Comparison of ENCODE assay signal across 1 cellular context in the genomic region with DNA sequence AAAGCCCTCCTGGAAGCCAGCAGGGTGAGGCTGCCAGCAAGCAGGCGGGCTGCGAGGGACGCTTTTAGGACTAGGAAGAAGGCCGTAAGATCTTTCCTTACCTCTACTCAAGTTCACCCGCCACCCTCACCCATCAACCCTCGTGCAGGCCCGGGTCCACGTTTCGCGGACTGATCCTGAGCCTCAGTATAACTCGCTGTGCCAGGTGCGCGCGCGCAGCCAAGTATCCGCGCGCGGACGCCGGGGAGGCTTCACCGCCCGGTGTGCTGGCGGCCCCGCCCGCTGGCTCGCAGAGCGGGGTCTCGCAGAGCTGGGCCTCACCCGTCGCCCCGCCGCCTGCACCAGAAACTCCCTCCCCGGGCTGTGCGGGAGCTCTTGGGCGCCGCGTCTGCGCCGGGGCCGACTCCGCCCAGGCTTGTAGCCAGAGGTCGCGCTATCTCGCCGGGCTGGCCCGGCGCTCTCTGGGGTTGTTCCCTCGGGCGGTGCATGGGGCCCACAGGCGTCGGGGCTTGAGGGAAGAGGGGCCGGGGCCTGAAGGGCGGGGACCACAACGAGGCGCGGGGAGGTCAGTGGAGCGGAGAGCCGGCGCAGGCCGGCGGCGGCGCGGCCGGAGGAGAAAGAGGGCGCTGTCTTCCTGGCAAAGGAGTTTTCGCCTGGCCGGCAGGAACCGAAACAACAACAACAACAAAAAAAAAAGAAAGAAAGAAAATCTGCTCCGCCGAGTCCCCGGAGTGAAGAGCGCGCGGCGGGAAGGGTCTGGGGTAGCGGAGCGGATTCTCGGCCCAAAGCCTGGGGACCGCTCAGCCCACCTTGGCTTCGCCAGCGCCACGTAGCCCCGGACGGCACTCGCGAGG.
A peak's percentile ranks its signal among the peaks of the same experiment; 100 is the strongest.
TF ChIP-seq lines count a peak whose summit lies in the region.

No MANE protein-coding gene starts in this region.

TF ChIP-seq in HepG2, 621 proteins besides CTCF, POLR2A, EP300 and RAD21 (continued from another document and continues in another):
- TF ChIP-seq U2AF1 (optimal IDR thresholded peaks at IDR 0.05; ENCODE audit: low read depth, low read length) (no peak), ZEB1 (IDR thresholded peaks at IDR 0.05; ENCODE audit: insufficient replicate concordance, low read depth) (no peak), BORCS8-MEF2B (CRISPR knock-in tag; IDR thresholded peaks at IDR 0.05) (peak; percentile 56; the same call in 1 of the 2 replicates), FLYWCH1 (CRISPR knock-in tag; IDR thresholded peaks at IDR 0.05) (no peak), ZKSCAN8 (CRISPR knock-in tag; IDR thresholded peaks at IDR 0.05; ENCODE audit: borderline replicate concordance) (no peak), ERF (CRISPR knock-in tag; IDR thresholded peaks at IDR 0.05) (no peak), ZNF616 (CRISPR knock-in tag; IDR thresholded peaks at IDR 0.05; ENCODE audit: low read depth) (no peak), RNF2 (conservative IDR thresholded peaks at IDR 0.05; ENCODE audit: low read depth) (no peak), MAZ (IDR thresholded peaks at IDR 0.05; ENCODE audit: borderline replicate concordance, low read depth, low read length) (peak; percentile 29; the same call in 1 of the 2 replicates), MAZ (CRISPR knock-in tag; IDR thresholded peaks at IDR 0.05; ENCODE audit: low read depth) (peak; percentile 35; the same call in 1 of the 2 replicates), ELK4 (CRISPR knock-in tag; IDR thresholded peaks at IDR 0.05; ENCODE audit: borderline replicate concordance) (no peak), KDM4B (CRISPR knock-in tag; IDR thresholded peaks at IDR 0.05) (no peak), PATZ1 (CRISPR knock-in tag; IDR thresholded peaks at IDR 0.05) (peak; percentile 62; the same call in 1 of the 2 replicates), ZNF557 (CRISPR knock-in tag; IDR thresholded peaks at IDR 0.05) (no peak), CCAR2 (optimal IDR thresholded peaks at IDR 0.05; ENCODE audit: low read depth, low read length) (no peak), TBP (CRISPR knock-in tag; IDR thresholded peaks at IDR 0.05) (no peak), ZNF691 (CRISPR knock-in tag; IDR thresholded peaks at IDR 0.05; ENCODE audit: borderline replicate concordance, low read depth) (0 out of 2 replicates have a peak, but pooled peaks have one; percentile 41), ZNF383 (CRISPR knock-in tag; IDR thresholded peaks at IDR 0.05; ENCODE audit: borderline replicate concordance) (no peak), ZNF75D (CRISPR knock-in tag; IDR thresholded peaks at IDR 0.05; ENCODE audit: borderline replicate concordance) (no peak), FOXJ3 (CRISPR knock-in tag; IDR thresholded peaks at IDR 0.05; ENCODE audit: borderline replicate concordance) (peak; percentile 41; the same call in 1 of the 2 replicates), ZFP36 (IDR thresholded peaks at IDR 0.05; ENCODE audit: borderline replicate concordance, low read depth, low read length, partially characterized antibody) (no peak), HNF4A (CRISPR knock-in tag; IDR thresholded peaks at IDR 0.05) (0 out of 2 replicates have a peak, but pooled peaks have one; percentile 10), KDM2A (CRISPR knock-in tag; IDR thresholded peaks at IDR 0.05; ENCODE audit: borderline replicate concordance, low read depth) (peak; percentile 65), BCL3 (CRISPR knock-in tag; IDR thresholded peaks at IDR 0.05) (peak; percentile 61; the same call in 1 of the 2 replicates), ZNF776 (CRISPR knock-in tag; IDR thresholded peaks at IDR 0.05) (peak; percentile 63), SP4 (CRISPR knock-in tag; IDR thresholded peaks at IDR 0.05) (0 out of 2 replicates have a peak, but pooled peaks have one; percentile 20), MTF2 (CRISPR knock-in tag; IDR thresholded peaks at IDR 0.05; ENCODE audit: borderline replicate concordance) (peak; percentile 77; the same call in 1 of the 2 replicates), HIVEP1 (CRISPR knock-in tag; IDR thresholded peaks at IDR 0.05) (peak; percentile 54; the same call in 1 of the 2 replicates), GABPB1 (CRISPR knock-in tag; IDR thresholded peaks at IDR 0.05) (peak; percentile 66; the same call in 1 of the 2 replicates), ZBTB34 (CRISPR knock-in tag; IDR thresholded peaks at IDR 0.05) (peak; percentile 69; the same call in 1 of the 2 replicates), TCF12 (IDR thresholded peaks at IDR 0.05) (no peak), TCF12 (CRISPR knock-in tag; IDR thresholded peaks at IDR 0.05) (peak; percentile 80; the same call in 1 of the 2 replicates), ZKSCAN1 (IDR thresholded peaks at IDR 0.05; ENCODE audit: low read length) (no peak), ZNF878 (CRISPR knock-in tag; IDR thresholded peaks at IDR 0.05) (peak; percentile 77), ZNF746 (CRISPR knock-in tag; IDR thresholded peaks at IDR 0.05) (peak; percentile 71), CBFB (CRISPR knock-in tag; IDR thresholded peaks at IDR 0.05) (no peak), DPF2 (CRISPR knock-in tag; IDR thresholded peaks at IDR 0.05; ENCODE audit: borderline replicate concordance, low read depth) (no peak), AGO1 (IDR thresholded peaks at IDR 0.05; ENCODE audit: low read depth, low read length, poor library complexity, severe bottlenecking) (peak; percentile 20), ZNF678 (CRISPR knock-in tag; IDR thresholded peaks at IDR 0.05) (0 out of 2 replicates have a peak, but pooled peaks have one; percentile 24), ZNF121 (CRISPR knock-in tag; IDR thresholded peaks at IDR 0.05) (peak; percentile 89), HDAC1 (CRISPR knock-in tag; IDR thresholded peaks at IDR 0.05) (peak; percentile 69), AHR (CRISPR knock-in tag; IDR thresholded peaks at IDR 0.05) (no peak)
- TF ChIP-seq, protein P1, sequence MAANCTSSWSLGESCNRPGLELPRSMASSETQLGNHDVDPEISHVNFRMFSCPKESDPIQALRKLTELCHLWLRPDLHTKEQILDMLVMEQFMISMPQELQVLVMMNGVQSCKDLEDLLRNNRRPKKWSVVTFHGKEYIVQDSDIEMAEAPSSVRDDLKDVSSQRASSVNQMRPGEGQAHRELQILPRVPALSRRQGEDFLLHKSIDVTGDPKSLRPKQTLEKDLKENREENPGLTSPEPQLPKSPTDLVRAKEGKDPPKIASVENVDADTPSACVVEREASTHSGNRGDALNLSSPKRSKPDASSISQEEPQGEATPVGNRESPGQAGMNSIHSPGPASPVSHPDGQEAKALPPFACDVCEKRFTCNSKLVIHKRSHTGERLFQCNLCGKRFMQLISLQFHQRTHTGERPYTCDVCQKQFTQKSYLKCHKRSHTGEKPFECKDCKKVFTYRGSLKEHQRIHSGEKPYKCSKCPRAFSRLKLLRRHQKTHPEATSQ (CRISPR knock-in tag; IDR thresholded peaks at IDR 0.05; ENCODE audit: borderline replicate concordance): 0 out of 2 replicates have a peak, but pooled peaks have one; percentile 74
- TF ChIP-seq, protein P2, sequence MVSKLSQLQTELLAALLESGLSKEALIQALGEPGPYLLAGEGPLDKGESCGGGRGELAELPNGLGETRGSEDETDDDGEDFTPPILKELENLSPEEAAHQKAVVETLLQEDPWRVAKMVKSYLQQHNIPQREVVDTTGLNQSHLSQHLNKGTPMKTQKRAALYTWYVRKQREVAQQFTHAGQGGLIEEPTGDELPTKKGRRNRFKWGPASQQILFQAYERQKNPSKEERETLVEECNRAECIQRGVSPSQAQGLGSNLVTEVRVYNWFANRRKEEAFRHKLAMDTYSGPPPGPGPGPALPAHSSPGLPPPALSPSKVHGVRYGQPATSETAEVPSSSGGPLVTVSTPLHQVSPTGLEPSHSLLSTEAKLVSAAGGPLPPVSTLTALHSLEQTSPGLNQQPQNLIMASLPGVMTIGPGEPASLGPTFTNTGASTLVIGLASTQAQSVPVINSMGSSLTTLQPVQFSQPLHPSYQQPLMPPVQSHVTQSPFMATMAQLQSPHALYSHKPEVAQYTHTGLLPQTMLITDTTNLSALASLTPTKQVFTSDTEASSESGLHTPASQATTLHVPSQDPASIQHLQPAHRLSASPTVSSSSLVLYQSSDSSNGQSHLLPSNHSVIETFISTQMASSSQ (IDR thresholded peaks at IDR 0.05; ENCODE audit: low read depth): no peak
- TF ChIP-seq, protein P2 (CRISPR knock-in tag; IDR thresholded peaks at IDR 0.05; ENCODE audit: borderline replicate concordance): peak; percentile 43; the same call in 1 of the 2 replicates
- TF ChIP-seq, protein P3, sequence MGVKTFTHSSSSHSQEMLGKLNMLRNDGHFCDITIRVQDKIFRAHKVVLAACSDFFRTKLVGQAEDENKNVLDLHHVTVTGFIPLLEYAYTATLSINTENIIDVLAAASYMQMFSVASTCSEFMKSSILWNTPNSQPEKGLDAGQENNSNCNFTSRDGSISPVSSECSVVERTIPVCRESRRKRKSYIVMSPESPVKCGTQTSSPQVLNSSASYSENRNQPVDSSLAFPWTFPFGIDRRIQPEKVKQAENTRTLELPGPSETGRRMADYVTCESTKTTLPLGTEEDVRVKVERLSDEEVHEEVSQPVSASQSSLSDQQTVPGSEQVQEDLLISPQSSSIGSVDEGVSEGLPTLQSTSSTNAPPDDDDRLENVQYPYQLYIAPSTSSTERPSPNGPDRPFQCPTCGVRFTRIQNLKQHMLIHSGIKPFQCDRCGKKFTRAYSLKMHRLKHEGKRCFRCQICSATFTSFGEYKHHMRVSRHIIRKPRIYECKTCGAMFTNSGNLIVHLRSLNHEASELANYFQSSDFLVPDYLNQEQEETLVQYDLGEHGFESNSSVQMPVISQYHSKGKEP (CRISPR knock-in tag; IDR thresholded peaks at IDR 0.05): no peak
- TF ChIP-seq, protein P4, sequence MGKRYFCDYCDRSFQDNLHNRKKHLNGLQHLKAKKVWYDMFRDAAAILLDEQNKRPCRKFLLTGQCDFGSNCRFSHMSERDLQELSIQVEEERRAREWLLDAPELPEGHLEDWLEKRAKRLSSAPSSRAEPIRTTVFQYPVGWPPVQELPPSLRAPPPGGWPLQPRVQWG (CRISPR knock-in tag; IDR thresholded peaks at IDR 0.05; ENCODE audit: borderline replicate concordance, low read depth): no peak
- TF ChIP-seq, protein P5, sequence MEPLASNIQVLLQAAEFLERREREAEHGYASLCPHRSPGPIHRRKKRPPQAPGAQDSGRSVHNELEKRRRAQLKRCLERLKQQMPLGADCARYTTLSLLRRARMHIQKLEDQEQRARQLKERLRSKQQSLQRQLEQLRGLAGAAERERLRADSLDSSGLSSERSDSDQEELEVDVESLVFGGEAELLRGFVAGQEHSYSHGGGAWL (CRISPR knock-in tag; IDR thresholded peaks at IDR 0.05): peak; percentile 43; the same call in 1 of the 2 replicates
